Comparison of ENCODE assay signal across 1 cellular context in the genomic region with DNA sequence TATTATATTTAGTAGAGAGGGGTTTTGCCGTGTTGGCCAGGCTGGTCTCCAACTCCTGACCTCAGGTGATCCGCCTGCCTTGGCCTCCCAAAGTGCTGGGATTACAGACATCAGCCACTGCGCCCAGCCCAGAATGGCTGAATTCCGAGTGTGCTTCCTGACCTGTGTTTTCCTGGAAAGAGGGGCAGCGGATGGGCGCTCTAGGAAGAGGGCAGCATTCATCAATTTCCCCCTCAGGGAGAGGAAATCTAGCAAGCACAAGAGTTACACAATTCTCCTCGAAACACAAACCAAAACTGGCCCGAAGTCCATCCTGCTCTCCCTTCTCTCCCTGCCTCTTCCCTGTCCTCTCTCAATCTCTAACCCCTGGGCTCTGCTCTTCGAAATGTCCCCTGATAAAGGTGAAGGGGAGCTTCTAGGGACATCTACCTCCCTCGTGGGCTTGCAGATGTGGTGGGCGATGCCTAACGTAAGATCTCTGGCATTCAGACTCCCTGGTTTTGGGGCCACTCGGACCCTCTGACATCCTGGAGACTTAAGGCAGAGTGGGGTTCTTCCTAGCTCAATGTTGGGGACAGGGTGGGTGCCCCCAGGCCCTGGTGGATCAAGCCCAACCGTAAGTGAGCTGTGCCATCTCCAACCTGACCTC.
TF ChIP-seq lines count a peak whose summit lies in the region.

No MANE protein-coding gene starts in this region.

TF ChIP-seq in HepG2, 621 proteins besides CTCF, POLR2A, EP300 and RAD21 (continued from another document and continues in another):
- TF ChIP-seq, protein P1, sequence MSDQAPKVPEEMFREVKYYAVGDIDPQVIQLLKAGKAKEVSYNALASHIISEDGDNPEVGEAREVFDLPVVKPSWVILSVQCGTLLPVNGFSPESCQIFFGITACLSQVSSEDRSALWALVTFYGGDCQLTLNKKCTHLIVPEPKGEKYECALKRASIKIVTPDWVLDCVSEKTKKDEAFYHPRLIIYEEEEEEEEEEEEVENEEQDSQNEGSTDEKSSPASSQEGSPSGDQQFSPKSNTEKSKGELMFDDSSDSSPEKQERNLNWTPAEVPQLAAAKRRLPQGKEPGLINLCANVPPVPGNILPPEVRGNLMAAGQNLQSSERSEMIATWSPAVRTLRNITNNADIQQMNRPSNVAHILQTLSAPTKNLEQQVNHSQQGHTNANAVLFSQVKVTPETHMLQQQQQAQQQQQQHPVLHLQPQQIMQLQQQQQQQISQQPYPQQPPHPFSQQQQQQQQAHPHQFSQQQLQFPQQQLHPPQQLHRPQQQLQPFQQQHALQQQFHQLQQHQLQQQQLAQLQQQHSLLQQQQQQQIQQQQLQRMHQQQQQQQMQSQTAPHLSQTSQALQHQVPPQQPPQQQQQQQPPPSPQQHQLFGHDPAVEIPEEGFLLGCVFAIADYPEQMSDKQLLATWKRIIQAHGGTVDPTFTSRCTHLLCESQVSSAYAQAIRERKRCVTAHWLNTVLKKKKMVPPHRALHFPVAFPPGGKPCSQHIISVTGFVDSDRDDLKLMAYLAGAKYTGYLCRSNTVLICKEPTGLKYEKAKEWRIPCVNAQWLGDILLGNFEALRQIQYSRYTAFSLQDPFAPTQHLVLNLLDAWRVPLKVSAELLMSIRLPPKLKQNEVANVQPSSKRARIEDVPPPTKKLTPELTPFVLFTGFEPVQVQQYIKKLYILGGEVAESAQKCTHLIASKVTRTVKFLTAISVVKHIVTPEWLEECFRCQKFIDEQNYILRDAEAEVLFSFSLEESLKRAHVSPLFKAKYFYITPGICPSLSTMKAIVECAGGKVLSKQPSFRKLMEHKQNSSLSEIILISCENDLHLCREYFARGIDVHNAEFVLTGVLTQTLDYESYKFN (CRISPR knock-in tag; conservative IDR thresholded peaks at IDR 0.05): peak; percentile 84
- peak; percentile 49; the same call in 1 of the 2 replicates for TF ChIP-seq IRF2 (CRISPR knock-in tag; IDR thresholded peaks at IDR 0.05)
- TF ChIP-seq TEAD3 (CRISPR knock-in tag; optimal IDR thresholded peaks at IDR 0.05; ENCODE audit: borderline replicate concordance): peak; percentile 86
- TF ChIP-seq, protein P2, sequence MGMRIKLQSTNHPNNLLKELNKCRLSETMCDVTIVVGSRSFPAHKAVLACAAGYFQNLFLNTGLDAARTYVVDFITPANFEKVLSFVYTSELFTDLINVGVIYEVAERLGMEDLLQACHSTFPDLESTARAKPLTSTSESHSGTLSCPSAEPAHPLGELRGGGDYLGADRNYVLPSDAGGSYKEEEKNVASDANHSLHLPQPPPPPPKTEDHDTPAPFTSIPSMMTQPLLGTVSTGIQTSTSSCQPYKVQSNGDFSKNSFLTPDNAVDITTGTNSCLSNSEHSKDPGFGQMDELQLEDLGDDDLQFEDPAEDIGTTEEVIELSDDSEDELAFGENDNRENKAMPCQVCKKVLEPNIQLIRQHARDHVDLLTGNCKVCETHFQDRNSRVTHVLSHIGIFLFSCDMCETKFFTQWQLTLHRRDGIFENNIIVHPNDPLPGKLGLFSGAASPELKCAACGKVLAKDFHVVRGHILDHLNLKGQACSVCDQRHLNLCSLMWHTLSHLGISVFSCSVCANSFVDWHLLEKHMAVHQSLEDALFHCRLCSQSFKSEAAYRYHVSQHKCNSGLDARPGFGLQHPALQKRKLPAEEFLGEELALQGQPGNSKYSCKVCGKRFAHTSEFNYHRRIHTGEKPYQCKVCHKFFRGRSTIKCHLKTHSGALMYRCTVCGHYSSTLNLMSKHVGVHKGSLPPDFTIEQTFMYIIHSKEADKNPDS (CRISPR knock-in tag; IDR thresholded peaks at IDR 0.05): no peak
- TF ChIP-seq ARNT2 (CRISPR knock-in tag; IDR thresholded peaks at IDR 0.05; ENCODE audit: low read depth): no peak
- peak; percentile 64; the same call in 1 of the 2 replicates for TF ChIP-seq ZNF232 (CRISPR knock-in tag; IDR thresholded peaks at IDR 0.05; ENCODE audit: borderline replicate concordance)
- TF ChIP-seq ZNF143 (CRISPR knock-in tag; IDR thresholded peaks at IDR 0.05): no peak; the same call in 1 of the 2 replicates
- TF ChIP-seq HES4 (CRISPR knock-in tag; IDR thresholded peaks at IDR 0.05; ENCODE audit: borderline replicate concordance): no peak
- TF ChIP-seq, protein P3, sequence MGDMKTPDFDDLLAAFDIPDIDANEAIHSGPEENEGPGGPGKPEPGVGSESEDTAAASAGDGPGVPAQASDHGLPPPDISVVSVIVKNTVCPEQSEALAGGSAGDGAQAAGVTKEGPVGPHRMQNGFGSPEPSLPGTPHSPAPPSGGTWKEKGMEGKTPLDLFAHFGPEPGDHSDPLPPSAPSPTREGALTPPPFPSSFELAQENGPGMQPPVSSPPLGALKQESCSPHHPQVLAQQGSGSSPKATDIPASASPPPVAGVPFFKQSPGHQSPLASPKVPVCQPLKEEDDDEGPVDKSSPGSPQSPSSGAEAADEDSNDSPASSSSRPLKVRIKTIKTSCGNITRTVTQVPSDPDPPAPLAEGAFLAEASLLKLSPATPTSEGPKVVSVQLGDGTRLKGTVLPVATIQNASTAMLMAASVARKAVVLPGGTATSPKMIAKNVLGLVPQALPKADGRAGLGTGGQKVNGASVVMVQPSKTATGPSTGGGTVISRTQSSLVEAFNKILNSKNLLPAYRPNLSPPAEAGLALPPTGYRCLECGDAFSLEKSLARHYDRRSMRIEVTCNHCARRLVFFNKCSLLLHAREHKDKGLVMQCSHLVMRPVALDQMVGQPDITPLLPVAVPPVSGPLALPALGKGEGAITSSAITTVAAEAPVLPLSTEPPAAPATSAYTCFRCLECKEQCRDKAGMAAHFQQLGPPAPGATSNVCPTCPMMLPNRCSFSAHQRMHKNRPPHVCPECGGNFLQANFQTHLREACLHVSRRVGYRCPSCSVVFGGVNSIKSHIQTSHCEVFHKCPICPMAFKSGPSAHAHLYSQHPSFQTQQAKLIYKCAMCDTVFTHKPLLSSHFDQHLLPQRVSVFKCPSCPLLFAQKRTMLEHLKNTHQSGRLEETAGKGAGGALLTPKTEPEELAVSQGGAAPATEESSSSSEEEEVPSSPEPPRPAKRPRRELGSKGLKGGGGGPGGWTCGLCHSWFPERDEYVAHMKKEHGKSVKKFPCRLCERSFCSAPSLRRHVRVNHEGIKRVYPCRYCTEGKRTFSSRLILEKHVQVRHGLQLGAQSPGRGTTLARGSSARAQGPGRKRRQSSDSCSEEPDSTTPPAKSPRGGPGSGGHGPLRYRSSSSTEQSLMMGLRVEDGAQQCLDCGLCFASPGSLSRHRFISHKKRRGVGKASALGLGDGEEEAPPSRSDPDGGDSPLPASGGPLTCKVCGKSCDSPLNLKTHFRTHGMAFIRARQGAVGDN (CRISPR knock-in tag; IDR thresholded peaks at IDR 0.05): peak; percentile 42
- peak; percentile 49; the same call in 1 of the 2 replicates for TF ChIP-seq NR2C2 (CRISPR knock-in tag; IDR thresholded peaks at IDR 0.05; ENCODE audit: borderline replicate concordance)
- TF ChIP-seq, protein P4, sequence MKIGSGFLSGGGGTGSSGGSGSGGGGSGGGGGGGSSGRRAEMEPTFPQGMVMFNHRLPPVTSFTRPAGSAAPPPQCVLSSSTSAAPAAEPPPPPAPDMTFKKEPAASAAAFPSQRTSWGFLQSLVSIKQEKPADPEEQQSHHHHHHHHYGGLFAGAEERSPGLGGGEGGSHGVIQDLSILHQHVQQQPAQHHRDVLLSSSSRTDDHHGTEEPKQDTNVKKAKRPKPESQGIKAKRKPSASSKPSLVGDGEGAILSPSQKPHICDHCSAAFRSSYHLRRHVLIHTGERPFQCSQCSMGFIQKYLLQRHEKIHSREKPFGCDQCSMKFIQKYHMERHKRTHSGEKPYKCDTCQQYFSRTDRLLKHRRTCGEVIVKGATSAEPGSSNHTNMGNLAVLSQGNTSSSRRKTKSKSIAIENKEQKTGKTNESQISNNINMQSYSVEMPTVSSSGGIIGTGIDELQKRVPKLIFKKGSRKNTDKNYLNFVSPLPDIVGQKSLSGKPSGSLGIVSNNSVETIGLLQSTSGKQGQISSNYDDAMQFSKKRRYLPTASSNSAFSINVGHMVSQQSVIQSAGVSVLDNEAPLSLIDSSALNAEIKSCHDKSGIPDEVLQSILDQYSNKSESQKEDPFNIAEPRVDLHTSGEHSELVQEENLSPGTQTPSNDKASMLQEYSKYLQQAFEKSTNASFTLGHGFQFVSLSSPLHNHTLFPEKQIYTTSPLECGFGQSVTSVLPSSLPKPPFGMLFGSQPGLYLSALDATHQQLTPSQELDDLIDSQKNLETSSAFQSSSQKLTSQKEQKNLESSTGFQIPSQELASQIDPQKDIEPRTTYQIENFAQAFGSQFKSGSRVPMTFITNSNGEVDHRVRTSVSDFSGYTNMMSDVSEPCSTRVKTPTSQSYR (CRISPR knock-in tag; IDR thresholded peaks at IDR 0.05; ENCODE audit: borderline replicate concordance): 0 out of 2 replicates have a peak, but pooled peaks have one; percentile 45
- TF ChIP-seq KMT2A (CRISPR knock-in tag; IDR thresholded peaks at IDR 0.05): no peak
- TF ChIP-seq, protein P5, sequence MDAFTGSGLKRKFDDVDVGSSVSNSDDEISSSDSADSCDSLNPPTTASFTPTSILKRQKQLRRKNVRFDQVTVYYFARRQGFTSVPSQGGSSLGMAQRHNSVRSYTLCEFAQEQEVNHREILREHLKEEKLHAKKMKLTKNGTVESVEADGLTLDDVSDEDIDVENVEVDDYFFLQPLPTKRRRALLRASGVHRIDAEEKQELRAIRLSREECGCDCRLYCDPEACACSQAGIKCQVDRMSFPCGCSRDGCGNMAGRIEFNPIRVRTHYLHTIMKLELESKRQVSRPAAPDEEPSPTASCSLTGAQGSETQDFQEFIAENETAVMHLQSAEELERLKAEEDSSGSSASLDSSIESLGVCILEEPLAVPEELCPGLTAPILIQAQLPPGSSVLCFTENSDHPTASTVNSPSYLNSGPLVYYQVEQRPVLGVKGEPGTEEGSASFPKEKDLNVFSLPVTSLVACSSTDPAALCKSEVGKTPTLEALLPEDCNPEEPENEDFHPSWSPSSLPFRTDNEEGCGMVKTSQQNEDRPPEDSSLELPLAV (CRISPR knock-in tag; conservative IDR thresholded peaks at IDR 0.05; ENCODE audit: low read depth): no peak
- no peak; the same call in 1 of the 2 replicates for TF ChIP-seq ZFP90 (CRISPR knock-in tag; IDR thresholded peaks at IDR 0.05; ENCODE audit: borderline replicate concordance)
- peak; percentile 32; the same call in 1 of the 2 replicates for TF ChIP-seq MIER2 (CRISPR knock-in tag; IDR thresholded peaks at IDR 0.05)
- TF ChIP-seq, protein P6, sequence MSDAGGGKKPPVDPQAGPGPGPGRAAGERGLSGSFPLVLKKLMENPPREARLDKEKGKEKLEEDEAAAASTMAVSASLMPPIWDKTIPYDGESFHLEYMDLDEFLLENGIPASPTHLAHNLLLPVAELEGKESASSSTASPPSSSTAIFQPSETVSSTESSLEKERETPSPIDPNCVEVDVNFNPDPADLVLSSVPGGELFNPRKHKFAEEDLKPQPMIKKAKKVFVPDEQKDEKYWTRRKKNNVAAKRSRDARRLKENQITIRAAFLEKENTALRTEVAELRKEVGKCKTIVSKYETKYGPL (CRISPR knock-in tag; IDR thresholded peaks at IDR 0.05): peak; percentile 79; the same call in 1 of the 2 replicates
- TF ChIP-seq, protein P7, sequence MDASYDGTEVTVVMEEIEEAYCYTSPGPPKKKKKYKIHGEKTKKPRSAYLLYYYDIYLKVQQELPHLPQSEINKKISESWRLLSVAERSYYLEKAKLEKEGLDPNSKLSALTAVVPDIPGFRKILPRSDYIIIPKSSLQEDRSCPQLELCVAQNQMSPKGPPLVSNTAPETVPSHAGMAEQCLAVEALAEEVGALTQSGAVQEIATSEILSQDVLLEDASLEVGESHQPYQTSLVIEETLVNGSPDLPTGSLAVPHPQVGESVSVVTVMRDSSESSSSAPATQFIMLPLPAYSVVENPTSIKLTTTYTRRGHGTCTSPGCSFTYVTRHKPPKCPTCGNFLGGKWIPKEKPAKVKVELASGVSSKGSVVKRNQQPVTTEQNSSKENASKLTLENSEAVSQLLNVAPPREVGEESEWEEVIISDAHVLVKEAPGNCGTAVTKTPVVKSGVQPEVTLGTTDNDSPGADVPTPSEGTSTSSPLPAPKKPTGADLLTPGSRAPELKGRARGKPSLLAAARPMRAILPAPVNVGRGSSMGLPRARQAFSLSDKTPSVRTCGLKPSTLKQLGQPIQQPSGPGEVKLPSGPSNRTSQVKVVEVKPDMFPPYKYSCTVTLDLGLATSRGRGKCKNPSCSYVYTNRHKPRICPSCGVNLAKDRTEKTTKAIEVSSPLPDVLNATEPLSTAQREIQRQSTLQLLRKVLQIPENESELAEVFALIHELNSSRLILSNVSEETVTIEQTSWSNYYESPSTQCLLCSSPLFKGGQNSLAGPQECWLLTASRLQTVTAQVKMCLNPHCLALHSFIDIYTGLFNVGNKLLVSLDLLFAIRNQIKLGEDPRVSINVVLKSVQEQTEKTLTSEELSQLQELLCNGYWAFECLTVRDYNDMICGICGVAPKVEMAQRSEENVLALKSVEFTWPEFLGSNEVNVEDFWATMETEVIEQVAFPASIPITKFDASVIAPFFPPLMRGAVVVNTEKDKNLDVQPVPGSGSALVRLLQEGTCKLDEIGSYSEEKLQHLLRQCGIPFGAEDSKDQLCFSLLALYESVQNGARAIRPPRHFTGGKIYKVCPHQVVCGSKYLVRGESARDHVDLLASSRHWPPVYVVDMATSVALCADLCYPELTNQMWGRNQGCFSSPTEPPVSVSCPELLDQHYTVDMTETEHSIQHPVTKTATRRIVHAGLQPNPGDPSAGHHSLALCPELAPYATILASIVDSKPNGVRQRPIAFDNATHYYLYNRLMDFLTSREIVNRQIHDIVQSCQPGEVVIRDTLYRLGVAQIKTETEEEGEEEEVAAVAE (CRISPR knock-in tag; IDR thresholded peaks at IDR 0.05; ENCODE audit: borderline replicate concordance): no peak
- TF ChIP-seq TBL1XR1 (IDR thresholded peaks at IDR 0.05; ENCODE audit: borderline replicate concordance, low read length, partially characterized antibody): peak; percentile 91
- no peak for TF ChIP-seq U2AF1 (optimal IDR thresholded peaks at IDR 0.05; ENCODE audit: low read depth, low read length)
- no peak for TF ChIP-seq CBFB (CRISPR knock-in tag; IDR thresholded peaks at IDR 0.05)
- no peak for TF ChIP-seq MBD4 (IDR thresholded peaks at IDR 0.05; ENCODE audit: borderline replicate concordance, low read length)
- TF ChIP-seq EED (CRISPR knock-in tag; IDR thresholded peaks at IDR 0.05): no peak
- TF ChIP-seq ZNF598 (CRISPR knock-in tag; IDR thresholded peaks at IDR 0.05; ENCODE audit: borderline replicate concordance): no peak
- TF ChIP-seq ZNF660 (CRISPR knock-in tag; IDR thresholded peaks at IDR 0.05; ENCODE audit: borderline replicate concordance, low read depth): no peak
- TF ChIP-seq, protein P8, sequence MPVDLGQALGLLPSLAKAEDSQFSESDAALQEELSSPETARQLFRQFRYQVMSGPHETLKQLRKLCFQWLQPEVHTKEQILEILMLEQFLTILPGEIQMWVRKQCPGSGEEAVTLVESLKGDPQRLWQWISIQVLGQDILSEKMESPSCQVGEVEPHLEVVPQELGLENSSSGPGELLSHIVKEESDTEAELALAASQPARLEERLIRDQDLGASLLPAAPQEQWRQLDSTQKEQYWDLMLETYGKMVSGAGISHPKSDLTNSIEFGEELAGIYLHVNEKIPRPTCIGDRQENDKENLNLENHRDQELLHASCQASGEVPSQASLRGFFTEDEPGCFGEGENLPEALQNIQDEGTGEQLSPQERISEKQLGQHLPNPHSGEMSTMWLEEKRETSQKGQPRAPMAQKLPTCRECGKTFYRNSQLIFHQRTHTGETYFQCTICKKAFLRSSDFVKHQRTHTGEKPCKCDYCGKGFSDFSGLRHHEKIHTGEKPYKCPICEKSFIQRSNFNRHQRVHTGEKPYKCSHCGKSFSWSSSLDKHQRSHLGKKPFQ (CRISPR knock-in tag; IDR thresholded peaks at IDR 0.05; ENCODE audit: insufficient replicate concordance): no peak
- no peak for TF ChIP-seq ZNF672 (CRISPR knock-in tag; IDR thresholded peaks at IDR 0.05)
- no peak for TF ChIP-seq ZNF326 (CRISPR knock-in tag; IDR thresholded peaks at IDR 0.05; ENCODE audit: borderline replicate concordance)
